In the genomic region with DNA sequence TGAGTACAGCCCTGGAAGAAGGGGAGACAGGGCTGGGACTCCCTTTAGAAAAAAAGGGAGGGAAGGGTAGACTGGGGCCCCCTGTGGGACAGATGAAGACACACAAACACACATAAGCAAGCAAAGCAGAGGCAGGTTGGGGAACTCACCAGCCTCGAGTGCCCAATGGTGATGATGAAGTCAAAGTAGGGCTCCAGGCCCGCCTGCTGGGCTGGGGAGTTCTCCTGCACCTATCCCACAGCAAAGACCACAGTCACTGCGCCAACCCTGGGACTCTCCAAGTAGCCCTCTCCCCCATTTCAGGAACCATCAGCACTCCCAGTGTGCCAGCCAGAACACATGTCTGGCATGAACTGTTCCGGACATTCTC, we compare ENCODE assay signal across 11 cellular contexts. TPM values are rescaled to one million over a fixed set of nuclear protein-coding genes. Genes with fewer than 3 reads are reported as not detected.
A peak's percentile ranks its signal among the peaks of the same experiment; 100 is the strongest.
DNase-seq lines count a peak whose midpoint lies in the region; ATAC-seq, FAIRE-seq and TF ChIP-seq lines count a peak whose summit lies in the region.
"Had no signal": no experiment of that assay in that cellular context is flagged by ENCODE, and none has a peak within 500 bp of the region (broad histone marks: within the 10 kb centered on the region; RNA-seq: fewer than 3 reads in every experiment).

No MANE protein-coding gene starts in this region.

- no peak overlapping the region for H3K4me2 ChIP-seq in H1 (ENCODE audit: insufficient read depth in 1 of 2, low read depth in 2 of 2, low read length in 2 of 2)

- H3K4ac ChIP-seq in H1 (replicated peaks; ENCODE audit: insufficient read length, low read depth, low read length) = no peak overlapping the region

- H3K4me1 ChIP-seq in HEK293 (ENCODE audit: control insufficient read depth, insufficient read depth, low read length) (no peaks in the 10 kb centered on the region), H1 (replicated peaks in 1 of 4; ENCODE audit: control insufficient read depth in 3 of 4, insufficient read depth in 4 of 4, low read length in 3 of 4) (no peaks in the 10 kb centered on the region; a peak in 2 of 7 replicates), left ventricle myocardium inferior (peaks cover 80% of the 10 kb centered on the region)

- peaks cover 0 to 12% of the 10 kb centered on the region in 2 experiments for H4K20me1 ChIP-seq in H1 (replicated peaks in 1 of 2; ENCODE audit: control insufficient read depth in 1 of 2, insufficient read depth in 2 of 2, low read length in 2 of 2)

- H3K36me3 ChIP-seq in HEK293 (ENCODE audit: control insufficient read depth in 2 of 2, insufficient read depth in 1 of 2, low read length in 2 of 2) (peaks cover 0 to 39% of the 10 kb centered on the region in 2 experiments; a peak in 1 of 3 replicates), H1 (ENCODE audit: control insufficient read depth in 2 of 4, insufficient read depth in 4 of 4, low read length in 3 of 4) (peaks cover 5 to 8% (median 6%) of the 10 kb centered on the region in 4 experiments; a peak in 5 of 8 replicates), left ventricle myocardium inferior (peaks cover 28% of the 10 kb centered on the region)

- H2BK15ac ChIP-seq in H1 (ENCODE audit: low read length) = no peak overlapping the region

- no peak for TF ChIP-seq POLR2A in H1 (IDR thresholded peaks at IDR 0.05; ENCODE audit: control extremely low read depth in 1 of 2, low read depth in 2 of 2, low read length in 2 of 2)

- CTCF ChIA-PET in HEK293 (lab: Yijun Ruan, JAX) (interaction anchor here (0.7 kb wide), 1 partner anchor 31 kb away, joined by 3 read pairs; no protein-coding TSS in a partner anchor), H1 (lab: Charles Lee; ENCODE audit: partially characterized antibody) (interaction anchor here (0.6 to 10.4 kb wide), 6 partner anchors 15 to 187 kb away, joined by 3 to 106 read pairs (median 6); partner anchors contain the start of gene CX3CR1)

- intact Hi-C loops in left ventricle myocardium inferior (cut with micrococcal nuclease) = no loop called here

- H3K79me1 ChIP-seq in H1 (ENCODE audit: low read depth, low read length) = peaks cover 6% of the 10 kb centered on the region; the same call in 1 of the 2 replicates

- H3K4me3 ChIP-seq in AG10803 (ENCODE audit: low read length) = no peak overlapping the region
- no peak overlapping the region for H3K4me3 ChIP-seq in HEK293 (ENCODE audit: low read depth, low read length)
- no peak overlapping the region for H3K4me3 ChIP-seq in H1 (ENCODE audit: extremely low read depth in 1 of 4, insufficient read depth in 2 of 4, low read depth in 3 of 4, low read length in 4 of 4)
- H3K4me3 ChIP-seq in left ventricle myocardium inferior = no peak overlapping the region

- H2BK5ac ChIP-seq in H1 (ENCODE audit: low read depth, low read length) = no peak overlapping the region

- H3K79me2 ChIP-seq in H1 (ENCODE audit: control insufficient read depth in 1 of 2, insufficient read depth in 2 of 2, low read length in 2 of 2) = no peaks in the 10 kb centered on the region

- FAIRE-seq in H1 (lab: Jason Lieb, UNC) = no peak

- H3K23me2 ChIP-seq in H1 (ENCODE audit: low read depth, low read length) = peaks cover 12% of the 10 kb centered on the region; the same call in 1 of the 2 replicates

- no peak overlapping the region for H3K9ac ChIP-seq in H1 (replicated peaks in 1 of 4; ENCODE audit: extremely low read depth in 1 of 4, low read depth in 3 of 4, low read length in 3 of 4)

- no peak for ATAC-seq in HG02885 (IDR thresholded peaks at IDR 0.05; ENCODE audit: poor library complexity, unreplicated experiment)

- no peak overlapping the region for H2BK20ac ChIP-seq in H1 (ENCODE audit: low read length)

- H2AK5ac ChIP-seq in H1 (ENCODE audit: low read depth, low read length) = no peak overlapping the region

- no peak overlapping the region for H2AFZ ChIP-seq in H1 (ENCODE audit: low read length)

- no peak overlapping the region for H2BK12ac ChIP-seq in H1 (ENCODE audit: low read depth, low read length)

- H4K91ac ChIP-seq in H1 (replicated peaks; ENCODE audit: insufficient read length, low read length) = no peak overlapping the region

- H3K9me3 ChIP-seq in HEK293 (ENCODE audit: control insufficient read depth, insufficient read depth, low read depth, low read length) = no peaks in the 10 kb centered on the region
- no peaks in the 10 kb centered on the region; a peak in 1 of 4 replicates for H3K9me3 ChIP-seq in H1 (ENCODE audit: insufficient read depth in 2 of 2, low read depth in 1 of 2, low read length in 1 of 2)
- no peaks in the 10 kb centered on the region for H3K9me3 ChIP-seq in left ventricle myocardium inferior (replicated peaks)
- H3K9me3 ChIP-seq: Caco-2 had no signal

- H4K5ac ChIP-seq in H1 (ENCODE audit: insufficient read length, low read depth, low read length) = no peak overlapping the region

- no peak overlapping the region for H3K18ac ChIP-seq in H1 (ENCODE audit: extremely low read depth, low read length)

- no peak for DNase-seq in AG10803 (ENCODE audit: low read depth)
- DNase-seq in H1 (ENCODE audit: low read depth in 1 of 2, low spot score in 2 of 2) = peak in 1 of 2 experiments; percentile 45
- DNase-seq in left ventricle myocardium inferior = no peak
- DNase-seq in activated CD4-positive, alpha-beta T cell treated with anti-CD3 and anti-CD28 coated beads, Interleukin-2, amount 50 U/mL, for 4 hours = no peak
- DNase-seq: activated CD4-positive, alpha-beta T cell treated with anti-CD3 and anti-CD28 coated beads for 48 hours; Caco-2; central memory CD4-positive, alpha-beta T cell; hypothalamus; nucleus accumbens had no signal

- H3K27me3 ChIP-seq in H1 (replicated peaks in 1 of 4; ENCODE audit: control insufficient read depth in 3 of 4, extremely low read depth in 1 of 4, insufficient read depth in 3 of 4, low read length in 3 of 4) = peaks cover 0 to 2% (median 0%) of the 10 kb centered on the region in 4 experiments; a peak in 1 of 7 replicates
- H3K27me3 ChIP-seq in left ventricle myocardium inferior (ENCODE audit: low read depth) = no peaks in the 10 kb centered on the region

- POLR2A ChIA-PET in HEK293 (lab: Yijun Ruan, JAX) = no interaction called here
- POLR2A ChIA-PET in H1 (lab: Charles Lee; ENCODE audit: partially characterized antibody) = interaction anchor here (1.7 to 2.2 kb wide), 2 partner anchors 11 to 48 kb away, joined by 4 to 7 read pairs; no protein-coding TSS in a partner anchor

- no peak for TF ChIP-seq EP300 in H1 (IDR thresholded peaks at IDR 0.05; ENCODE audit: borderline replicate concordance in 1 of 2, low read depth in 2 of 2, low read length in 2 of 2)

- WGBS in H1 (ENCODE audit: extremely low coverage in 1 of 2, insufficient coverage in 1 of 2, insufficient read length in 1 of 2, insufficient replicate concordance in 2 of 2, low coverage in 1 of 2, low lambda C conversion rate in 2 of 2, missing lambda C conversion rate in 1 of 2), 2 experiments = 82% methylated on average over 4 of the region's 4 CpGs; no CpG with 5 or more reads in 1 of the 2 experiments

- no peak overlapping the region for H2BK120ac ChIP-seq in H1 (replicated peaks; ENCODE audit: low read depth, low read length)

- TF ChIP-seq RAD21 in H1 (IDR thresholded peaks at IDR 0.05 in 1 of 2, conservative IDR thresholded peaks at IDR 0.05 in 1 of 2; ENCODE audit: low read depth in 2 of 2, low read length in 2 of 2) = peak in 1 of 2 experiments; percentile 25; a peak in 1 of 4 replicates

- H3K27ac ChIP-seq in HEK293 (ENCODE audit: extremely low read depth, low read depth, low read length) = no peak overlapping the region
- no peak overlapping the region for H3K27ac ChIP-seq in H1 (ENCODE audit: low read depth, low read length)
- no peak overlapping the region for H3K27ac ChIP-seq in left ventricle myocardium inferior (replicated peaks)

- no peak overlapping the region for H3K14ac ChIP-seq in H1 (ENCODE audit: insufficient read length)

- no peak overlapping the region for H3K56ac ChIP-seq in H1 (replicated peaks; ENCODE audit: insufficient read length, low read depth, low read length)

- 0 out of 2 replicates have a peak, but pooled peaks have one; percentile 3 for TF ChIP-seq CTCF in AG10803 (conservative IDR thresholded peaks at IDR 0.05; ENCODE audit: low read length)
- no peak for TF ChIP-seq CTCF in HEK293 (tag by site-specific recombination; IDR thresholded peaks at IDR 0.05)
- peak; percentile 24 to 40 (median 24); a peak in 2 of 4 replicates for TF ChIP-seq CTCF in H1 (IDR thresholded peaks at IDR 0.05; ENCODE audit: control extremely low read depth in 1 of 3, insufficient read depth in 1 of 3, low read depth in 1 of 3, low read length in 3 of 3)
- no peak for TF ChIP-seq CTCF in left ventricle myocardium inferior (IDR thresholded peaks at IDR 0.05; ENCODE audit: borderline replicate concordance)

- H4K8ac ChIP-seq in H1 (ENCODE audit: extremely low read depth, insufficient read depth, low read length) = no peak overlapping the region

- no peak overlapping the region for H3K23ac ChIP-seq in H1 (ENCODE audit: insufficient read length)

RNA-seq across cellular contexts. Expression of gene GORASP1, which starts 4.1 kb away (rescaled TPM):
- total RNA-seq in H1 (2021; fragmentation: NEBNext Ultra II Directional; extraction: Animal tissue kit (Norgen Biotek cat#: 25700)) = 33.4 and 39.3 TPM in 2 replicates
- 33.5 and 45.0 TPM in 2 replicates for polyA plus RNA-seq in H1 (2011; rRNA removed)
- polyA plus RNA-seq in H1 (2011; cell fraction: cytosol; rRNA removed) = 43.9 TPM
- 133 TPM for polyA plus RNA-seq in H1 (2011; cell fraction: nucleus; rRNA removed)
- polyA plus RNA-seq in H1 (2012, experiment 1 of 2) = 28.9 to 39.2 TPM (median 35.8 TPM) in 4 replicates
- 23.5 TPM for polyA plus RNA-seq in H1 (2012, experiment 2 of 2)
- polyA plus RNA-seq in H1 (2013, experiment 1 of 2) = 17.0 TPM
- 15.3 TPM for polyA plus RNA-seq in H1 (2013, experiment 2 of 2)
- 38.5 and 44.1 TPM in 2 replicates for polyA minus RNA-seq in H1 (2011; rRNA and poly(A)+ RNA removed)
- 25.0 TPM for polyA minus RNA-seq in H1 (2011; cell fraction: cytosol; rRNA and poly(A)+ RNA removed)
- polyA minus RNA-seq in H1 (2011; cell fraction: nucleus; rRNA and poly(A)+ RNA removed) = 41.5 TPM
- 54.0 TPM for total RNA-seq in left ventricle myocardium inferior

RNA-seq across cellular contexts. Expression of gene TTC21A, which starts 4.2 kb away (rescaled TPM):
- total RNA-seq in H1 (2021; fragmentation: NEBNext Ultra II Directional; extraction: Animal tissue kit (Norgen Biotek cat#: 25700)) = 1.7 and 2.8 TPM in 2 replicates
- 2.3 and 2.7 TPM in 2 replicates for polyA plus RNA-seq in H1 (2011; rRNA removed)
- 2.5 TPM for polyA plus RNA-seq in H1 (2011; cell fraction: cytosol; rRNA removed)
- 16.0 TPM for polyA plus RNA-seq in H1 (2011; cell fraction: nucleus; rRNA removed)
- polyA plus RNA-seq in H1 (2012, experiment 1 of 2) = 2.6 to 3.5 TPM (median 2.9 TPM) in 4 replicates
- 0.34 TPM for polyA plus RNA-seq in H1 (2012, experiment 2 of 2)
- polyA plus RNA-seq in H1 (2013, experiment 1 of 2) = 1.4 TPM
- polyA plus RNA-seq in H1 (2013, experiment 2 of 2) = 1.4 TPM
- polyA minus RNA-seq in H1 (2011; rRNA and poly(A)+ RNA removed) = 2.1 and 2.9 TPM in 2 replicates
- 2.6 TPM for polyA minus RNA-seq in H1 (2011; cell fraction: cytosol; rRNA and poly(A)+ RNA removed)
- 8.1 TPM for polyA minus RNA-seq in H1 (2011; cell fraction: nucleus; rRNA and poly(A)+ RNA removed)
- total RNA-seq in left ventricle myocardium inferior = 2.1 TPM

RNA-seq across cellular contexts. Expression of gene CSRNP1, which starts 50.1 kb away (rescaled TPM):
- total RNA-seq in H1 (2021; fragmentation: NEBNext Ultra II Directional; extraction: Animal tissue kit (Norgen Biotek cat#: 25700)) = 7.1 and 8.3 TPM in 2 replicates
- 6.7 and 10.9 TPM in 2 replicates for polyA plus RNA-seq in H1 (2011; rRNA removed)
- polyA plus RNA-seq in H1 (2011; cell fraction: cytosol; rRNA removed) = 9.2 TPM
- 16.9 TPM for polyA plus RNA-seq in H1 (2011; cell fraction: nucleus; rRNA removed)
- 6.3 to 8.1 TPM (median 7.5 TPM) in 4 replicates for polyA plus RNA-seq in H1 (2012, experiment 1 of 2)
- 10.1 TPM for polyA plus RNA-seq in H1 (2012, experiment 2 of 2)
- 4.0 TPM for polyA plus RNA-seq in H1 (2013, experiment 1 of 2)
- 3.9 TPM for polyA plus RNA-seq in H1 (2013, experiment 2 of 2)
- polyA minus RNA-seq in H1 (2011; rRNA and poly(A)+ RNA removed) = 9.9 and 16.1 TPM in 2 replicates
- polyA minus RNA-seq in H1 (2011; cell fraction: cytosol; rRNA and poly(A)+ RNA removed) = 7.6 TPM
- 11.4 TPM for polyA minus RNA-seq in H1 (2011; cell fraction: nucleus; rRNA and poly(A)+ RNA removed)
- 12.1 TPM for total RNA-seq in left ventricle myocardium inferior

RNA-seq across cellular contexts. Expression of gene WDR48, which starts 51.5 kb away (rescaled TPM):
- 47.8 and 54.1 TPM in 2 replicates for total RNA-seq in H1 (2021; fragmentation: NEBNext Ultra II Directional; extraction: Animal tissue kit (Norgen Biotek cat#: 25700))
- 12.3 and 21.2 TPM in 2 replicates for polyA plus RNA-seq in H1 (2011; rRNA removed)
- polyA plus RNA-seq in H1 (2011; cell fraction: cytosol; rRNA removed) = 28.2 TPM
- polyA plus RNA-seq in H1 (2011; cell fraction: nucleus; rRNA removed) = 16.6 TPM
- polyA plus RNA-seq in H1 (2012, experiment 1 of 2) = 24.9 to 39.7 TPM (median 29.6 TPM) in 4 replicates
- 2.8 TPM for polyA plus RNA-seq in H1 (2012, experiment 2 of 2)
- 23.5 TPM for polyA plus RNA-seq in H1 (2013, experiment 1 of 2)
- polyA plus RNA-seq in H1 (2013, experiment 2 of 2) = 26.0 TPM
- 38.7 and 68.2 TPM in 2 replicates for polyA minus RNA-seq in H1 (2011; rRNA and poly(A)+ RNA removed)
- polyA minus RNA-seq in H1 (2011; cell fraction: cytosol; rRNA and poly(A)+ RNA removed) = 23.0 TPM
- polyA minus RNA-seq in H1 (2011; cell fraction: nucleus; rRNA and poly(A)+ RNA removed) = 43.0 TPM
- 33.6 TPM for total RNA-seq in left ventricle myocardium inferior

RNA-seq across cellular contexts. Expression of gene SCN11A, which starts 51.6 kb away (rescaled TPM):
- total RNA-seq in H1 (2021; fragmentation: NEBNext Ultra II Directional; extraction: Animal tissue kit (Norgen Biotek cat#: 25700)) = 0.10 and 0.11 TPM in 2 replicates
- 0.16 and 0.21 TPM in 2 replicates for polyA plus RNA-seq in H1 (2011; rRNA removed)
- 0.21 TPM for polyA plus RNA-seq in H1 (2011; cell fraction: cytosol; rRNA removed)
- polyA plus RNA-seq in H1 (2011; cell fraction: nucleus; rRNA removed) = 0.54 TPM
- 0.20 to 0.23 TPM (median 0.21 TPM) in 4 replicates for polyA plus RNA-seq in H1 (2012, experiment 1 of 2)
- not detected for polyA plus RNA-seq in H1 (2012, experiment 2 of 2)
- polyA plus RNA-seq in H1 (2013, experiment 1 of 2) = 0.08 TPM
- polyA plus RNA-seq in H1 (2013, experiment 2 of 2) = 0.06 TPM
- 0.29 and 0.54 TPM in 2 replicates for polyA minus RNA-seq in H1 (2011; rRNA and poly(A)+ RNA removed)
- not detected for polyA minus RNA-seq in H1 (2011; cell fraction: cytosol; rRNA and poly(A)+ RNA removed)
- 1.00 TPM for polyA minus RNA-seq in H1 (2011; cell fraction: nucleus; rRNA and poly(A)+ RNA removed)
- 0.05 TPM for total RNA-seq in left ventricle myocardium inferior
- total RNA-seq: Caco-2 had no signal

Comparison
In these comparisons a context has a peak if more than half of its experiments do, and no peak if none do; other contexts are left out.
1. CTCF ChIP-seq: peak in AG10803 (single experiment) and H1 (3 of 3); none in HEK293 (single experiment) and left ventricle myocardium inferior (single experiment).